ENCODE assay signal across 8 cellular contexts in genomic region chr10:3068968-3069737, GRCh38. TPM values are rescaled to one million over a fixed set of nuclear protein-coding genes. Genes with fewer than 3 reads are reported as not detected.
DNase-seq lines count a peak whose midpoint lies in the region; ATAC-seq and TF ChIP-seq lines count a peak whose summit lies in the region.

No MANE protein-coding gene starts in this region.

- peaks cover 0 to 22% (median 0%) of the 10 kb centered on the region in 7 donors for H3K27me3 ChIP-seq in heart right ventricle

- H3K36me3 ChIP-seq in heart right ventricle: peaks cover 0 to 8% (median 0%) of the 10 kb centered on the region in 9 donors

- H3K9me3 Mint-ChIP-seq in activated T-helper 2 cell treated with anti-CD3 and anti-CD28 coated beads, Interferon-gamma antibody, Interleukin-2, Interleukin-4, amounts not matched to agents 10 μg/mL and 5 μg/mL and 100 μg/mL, durations not matched to agents 14 hours and 24 hours and 36 hours: no peaks in the 10 kb centered on the region

- peak overlapping the region; percentile 86 for H3K4me3 ChIP-seq in Jurkat, Clone E6-1 (ENCODE audit: low read length)
- H3K4me3 ChIP-seq in heart right ventricle (peak overlapping the region; percentile 70 to 90 (median 87)), retinal pigment epithelial cell (ENCODE audit: low read length) (peak overlapping the region; percentile 83)

- no peak for TF ChIP-seq CTCF in heart right ventricle (IDR thresholded peaks at IDR 0.05)
- TF ChIP-seq CTCF in retinal pigment epithelial cell (conservative IDR thresholded peaks at IDR 0.05; ENCODE audit: low read depth, low read length): peak; percentile 6

- peak; percentile 32 for ATAC-seq in GM21381 (IDR thresholded peaks at IDR 0.05; ENCODE audit: unreplicated experiment)
- ATAC-seq in heart right ventricle: peak in 6 of 8 donors; percentile 2 to 31 (median 6)

- peak overlapping the region; percentile 74 for H3K27ac Mint-ChIP-seq in activated T-helper 2 cell treated with anti-CD3 and anti-CD28 coated beads, Interferon-gamma antibody, Interleukin-2, Interleukin-4, amounts not matched to agents 10 μg/mL and 5 μg/mL and 100 μg/mL, durations not matched to agents 14 hours and 24 hours and 36 hours

- peak overlapping the region; percentile 90 for H3K4me3 Mint-ChIP-seq in activated T-helper 2 cell treated with anti-CD3 and anti-CD28 coated beads, Interferon-gamma antibody, Interleukin-2, Interleukin-4, amounts not matched to agents 10 μg/mL and 5 μg/mL and 100 μg/mL, durations not matched to agents 14 hours and 24 hours and 36 hours (ENCODE audit: low read depth)

- peaks cover 12% of the 10 kb centered on the region for H3K27me3 Mint-ChIP-seq in activated T-helper 2 cell treated with anti-CD3 and anti-CD28 coated beads, Interferon-gamma antibody, Interleukin-2, Interleukin-4, amounts not matched to agents 10 μg/mL and 5 μg/mL and 100 μg/mL, durations not matched to agents 14 hours and 24 hours and 36 hours (ENCODE audit: low read depth)

- peaks cover 0 to 72% (median 38%) of the 10 kb centered on the region in 9 donors for H3K4me1 ChIP-seq in heart right ventricle

- peak overlapping the region; percentile 31 to 97 (median 90) for H3K27ac ChIP-seq in heart right ventricle

- DNase-seq in ELR (ENCODE audit: low read depth) (peak; percentile 46), heart right ventricle (peak in 1 of 2 donors; percentile 34), retinal pigment epithelial cell (ENCODE audit: low read depth) (no peak), putamen (ENCODE audit: low spot score) (no peak), GDM1 (lab: John Stamatoyannopoulos, UW) (no peak)
- no peak for DNase-seq in Jurkat, Clone E6-1 (ENCODE audit: low read depth, low spot score)
- no peak for DNase-seq in activated T-helper 2 cell treated with anti-CD3 and anti-CD28 coated beads, Interferon-gamma antibody, Interleukin-2, Interleukin-4, amounts not matched to agents 10 μg/mL and 5 μg/mL and 100 μg/mL, durations not matched to agents 14 hours and 24 hours and 36 hours (ENCODE audit: low spot score)

- intact Hi-C loops in activated T-helper 2 cell treated with anti-CD3 and anti-CD28 coated beads, Interferon-gamma antibody, Interleukin-2, Interleukin-4, amounts not matched to agents 10 μg/mL and 5 μg/mL and 100 μg/mL, durations not matched to agents 14 hours and 24 hours and 36 hours (cut with micrococcal nuclease): loop anchor here (1.0 kb wide), 1 partner anchor 26 kb away; no protein-coding TSS in a partner anchor
- intact Hi-C loops in heart right ventricle (cut with DNase I): loop anchor here in 5 of 10 donors (5.0 to 10.0 kb wide), 3 partner anchors 33 to 66 kb away; no protein-coding TSS in a partner anchor

- peaks cover 54% of the 10 kb centered on the region for H3K36me3 Mint-ChIP-seq in activated T-helper 2 cell treated with anti-CD3 and anti-CD28 coated beads, Interferon-gamma antibody, Interleukin-2, Interleukin-4, amounts not matched to agents 10 μg/mL and 5 μg/mL and 100 μg/mL, durations not matched to agents 14 hours and 24 hours and 36 hours (ENCODE audit: low read depth)

- H3K9me3 ChIP-seq in heart right ventricle: no peaks in the 10 kb centered on the region

- 8 to 13% methylated on average over 53 to 56 of the region's 57 CpGs for WGBS in heart right ventricle, 2 donors

- peaks cover 39% of the 10 kb centered on the region for H3K4me1 Mint-ChIP-seq in activated T-helper 2 cell treated with anti-CD3 and anti-CD28 coated beads, Interferon-gamma antibody, Interleukin-2, Interleukin-4, amounts not matched to agents 10 μg/mL and 5 μg/mL and 100 μg/mL, durations not matched to agents 14 hours and 24 hours and 36 hours (ENCODE audit: low read depth)

RNA-seq across cellular contexts. Expression of gene PFKP, which starts 1.8 kb away (rescaled TPM):
- 235 TPM for polyA plus RNA-seq in Jurkat, Clone E6-1 (2012; ENCODE audit: insufficient read depth, insufficient read length)
- 250 and 255 TPM in 2 replicates for total RNA-seq in activated T-helper 2 cell treated with anti-CD3 and anti-CD28 coated beads, Interferon-gamma antibody, Interleukin-2, Interleukin-4, amounts not matched to agents 10 μg/mL and 5 μg/mL and 100 μg/mL, durations not matched to agents 14 hours and 24 hours and 36 hours
- total RNA-seq in heart right ventricle: 100 to 1,000 TPM; 138 to 316 (median 220) TPM
- polyA plus RNA-seq in heart right ventricle: 100 to 1,000 TPM in 1 of 2 donors, 10 to 100 TPM in 1; 68.3 to 230 TPM
